1 cellular context compared by ENCODE assay signal in genomic region chr7:127588019-127588696, GRCh38.
TF ChIP-seq lines count a peak whose summit lies in the region.

ARF5 (plus strand) TSS chr7:127588411; CDS start chr7:127588499, 88 bp downstream.

TF ChIP-seq in HepG2, 621 proteins besides CTCF, POLR2A, EP300 and RAD21 (continued from another document and continues in another):
- TF ChIP-seq BATF2 (CRISPR knock-in tag; IDR thresholded peaks at IDR 0.05) (no peak), KAT7 (CRISPR knock-in tag; IDR thresholded peaks at IDR 0.05; ENCODE audit: borderline replicate concordance) (no peak), REL (CRISPR knock-in tag; conservative IDR thresholded peaks at IDR 0.05) (no peak), ZNF235 (CRISPR knock-in tag; IDR thresholded peaks at IDR 0.05; ENCODE audit: borderline replicate concordance) (0 out of 2 replicates have a peak, but pooled peaks have one; percentile 22), ZBTB7B (CRISPR knock-in tag; IDR thresholded peaks at IDR 0.05) (no peak), MTF2 (CRISPR knock-in tag; IDR thresholded peaks at IDR 0.05; ENCODE audit: borderline replicate concordance) (0 out of 2 replicates have a peak, but pooled peaks have one; percentile 23), ZNF597 (CRISPR knock-in tag; IDR thresholded peaks at IDR 0.05) (no peak), ZNF766 (CRISPR knock-in tag; IDR thresholded peaks at IDR 0.05; ENCODE audit: borderline replicate concordance) (no peak), NR1H2 (CRISPR knock-in tag; IDR thresholded peaks at IDR 0.05; ENCODE audit: borderline replicate concordance, low read depth) (no peak), ZNF850 (CRISPR knock-in tag; conservative IDR thresholded peaks at IDR 0.05) (no peak), EZH2 (conservative IDR thresholded peaks at IDR 0.05; ENCODE audit: low read depth, low read length) (no peak), NCOA5 (CRISPR knock-in tag; IDR thresholded peaks at IDR 0.05) (no peak), KDM5B (CRISPR knock-in tag; IDR thresholded peaks at IDR 0.05; ENCODE audit: borderline replicate concordance) (0 out of 2 replicates have a peak, but pooled peaks have one; percentile 1), ZNF30 (CRISPR knock-in tag; IDR thresholded peaks at IDR 0.05) (no peak), ZNF790 (CRISPR knock-in tag; IDR thresholded peaks at IDR 0.05; ENCODE audit: borderline replicate concordance) (0 out of 2 replicates have a peak, but pooled peaks have one; percentile 40), FOXM1 (CRISPR knock-in tag; IDR thresholded peaks at IDR 0.05) (no peak), THAP9 (CRISPR knock-in tag; IDR thresholded peaks at IDR 0.05; ENCODE audit: borderline replicate concordance) (0 out of 2 replicates have a peak, but pooled peaks have one; percentile 47), ZNF362 (CRISPR knock-in tag; IDR thresholded peaks at IDR 0.05; ENCODE audit: borderline replicate concordance) (no peak), ZMAT5 (CRISPR knock-in tag; IDR thresholded peaks at IDR 0.05; ENCODE audit: borderline replicate concordance, low read depth) (no peak), KLF12 (CRISPR knock-in tag; IDR thresholded peaks at IDR 0.05; ENCODE audit: borderline replicate concordance) (peak; percentile 38; the same call in 1 of the 2 replicates), HDAC2 (CRISPR knock-in tag; IDR thresholded peaks at IDR 0.05) (no peak), ZNF549 (CRISPR knock-in tag; IDR thresholded peaks at IDR 0.05) (no peak), NFRKB (IDR thresholded peaks at IDR 0.05) (no peak), TBP (CRISPR knock-in tag; IDR thresholded peaks at IDR 0.05) (0 out of 2 replicates have a peak, but pooled peaks have one; percentile 16), ERF (CRISPR knock-in tag; IDR thresholded peaks at IDR 0.05) (0 out of 2 replicates have a peak, but pooled peaks have one; percentile 41), E2F2 (CRISPR knock-in tag; IDR thresholded peaks at IDR 0.05; ENCODE audit: borderline replicate concordance) (no peak), TSC22D2 (CRISPR knock-in tag; IDR thresholded peaks at IDR 0.05; ENCODE audit: borderline replicate concordance) (no peak), HNRNPLL (IDR thresholded peaks at IDR 0.05; ENCODE audit: low read depth, low read length, poor library complexity, severe bottlenecking) (peak; percentile 41), NCOA2 (CRISPR knock-in tag; IDR thresholded peaks at IDR 0.05) (no peak), ZNF563 (CRISPR knock-in tag; IDR thresholded peaks at IDR 0.05) (no peak), ZNF841 (CRISPR knock-in tag; IDR thresholded peaks at IDR 0.05; ENCODE audit: borderline replicate concordance) (no peak), MATR3 (CRISPR knock-in tag; IDR thresholded peaks at IDR 0.05) (no peak), MEIS1 (CRISPR knock-in tag; IDR thresholded peaks at IDR 0.05; ENCODE audit: borderline replicate concordance) (no peak), ZNF446 (CRISPR knock-in tag; IDR thresholded peaks at IDR 0.05) (no peak), BHLHE40 (IDR thresholded peaks at IDR 0.05; ENCODE audit: low read length) (peak; percentile 44), SCMH1 (CRISPR knock-in tag; IDR thresholded peaks at IDR 0.05; ENCODE audit: borderline replicate concordance) (no peak), ZBTB25 (CRISPR knock-in tag; IDR thresholded peaks at IDR 0.05) (no peak)
- TF ChIP-seq, protein P1, sequence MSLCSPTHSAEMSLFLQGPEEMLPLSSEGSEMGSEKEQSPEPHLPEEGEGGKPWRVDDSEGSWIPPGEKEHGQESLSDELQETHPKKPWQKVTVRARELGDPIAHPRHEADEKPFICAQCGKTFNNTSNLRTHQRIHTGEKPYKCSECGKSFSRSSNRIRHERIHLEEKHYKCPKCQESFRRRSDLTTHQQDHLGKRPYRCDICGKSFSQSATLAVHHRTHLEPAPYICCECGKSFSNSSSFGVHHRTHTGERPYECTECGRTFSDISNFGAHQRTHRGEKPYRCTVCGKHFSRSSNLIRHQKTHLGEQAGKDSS (CRISPR knock-in tag; IDR thresholded peaks at IDR 0.05; ENCODE audit: borderline replicate concordance, low read depth): no peak
- TF ChIP-seq, protein P2, sequence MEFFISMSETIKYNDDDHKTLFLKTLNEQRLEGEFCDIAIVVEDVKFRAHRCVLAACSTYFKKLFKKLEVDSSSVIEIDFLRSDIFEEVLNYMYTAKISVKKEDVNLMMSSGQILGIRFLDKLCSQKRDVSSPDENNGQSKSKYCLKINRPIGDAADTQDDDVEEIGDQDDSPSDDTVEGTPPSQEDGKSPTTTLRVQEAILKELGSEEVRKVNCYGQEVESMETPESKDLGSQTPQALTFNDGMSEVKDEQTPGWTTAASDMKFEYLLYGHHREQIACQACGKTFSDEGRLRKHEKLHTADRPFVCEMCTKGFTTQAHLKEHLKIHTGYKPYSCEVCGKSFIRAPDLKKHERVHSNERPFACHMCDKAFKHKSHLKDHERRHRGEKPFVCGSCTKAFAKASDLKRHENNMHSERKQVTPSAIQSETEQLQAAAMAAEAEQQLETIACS (CRISPR knock-in tag; IDR thresholded peaks at IDR 0.05): no peak
- TF ChIP-seq, protein P3, sequence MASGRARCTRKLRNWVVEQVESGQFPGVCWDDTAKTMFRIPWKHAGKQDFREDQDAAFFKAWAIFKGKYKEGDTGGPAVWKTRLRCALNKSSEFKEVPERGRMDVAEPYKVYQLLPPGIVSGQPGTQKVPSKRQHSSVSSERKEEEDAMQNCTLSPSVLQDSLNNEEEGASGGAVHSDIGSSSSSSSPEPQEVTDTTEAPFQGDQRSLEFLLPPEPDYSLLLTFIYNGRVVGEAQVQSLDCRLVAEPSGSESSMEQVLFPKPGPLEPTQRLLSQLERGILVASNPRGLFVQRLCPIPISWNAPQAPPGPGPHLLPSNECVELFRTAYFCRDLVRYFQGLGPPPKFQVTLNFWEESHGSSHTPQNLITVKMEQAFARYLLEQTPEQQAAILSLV (CRISPR knock-in tag; IDR thresholded peaks at IDR 0.05; ENCODE audit: borderline replicate concordance): no peak
- TF ChIP-seq, protein P4, sequence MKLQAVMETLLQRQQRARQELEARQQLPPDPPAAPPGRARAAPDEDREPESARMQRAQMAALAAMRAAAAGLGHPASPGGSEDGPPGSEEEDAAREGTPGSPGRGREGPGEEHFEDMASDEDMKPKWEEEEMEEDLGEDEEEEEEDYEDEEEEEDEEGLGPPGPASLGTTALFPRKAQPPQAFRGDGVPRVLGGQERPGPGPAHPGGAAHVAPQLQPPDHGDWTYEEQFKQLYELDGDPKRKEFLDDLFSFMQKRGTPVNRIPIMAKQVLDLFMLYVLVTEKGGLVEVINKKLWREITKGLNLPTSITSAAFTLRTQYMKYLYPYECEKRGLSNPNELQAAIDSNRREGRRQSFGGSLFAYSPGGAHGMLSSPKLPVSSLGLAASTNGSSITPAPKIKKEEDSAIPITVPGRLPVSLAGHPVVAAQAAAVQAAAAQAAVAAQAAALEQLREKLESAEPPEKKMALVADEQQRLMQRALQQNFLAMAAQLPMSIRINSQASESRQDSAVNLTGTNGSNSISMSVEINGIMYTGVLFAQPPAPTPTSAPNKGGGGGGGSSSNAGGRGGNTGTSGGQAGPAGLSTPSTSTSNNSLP (IDR thresholded peaks at IDR 0.05; ENCODE audit: low read depth, low read length): no peak
